In genomic region chr1:206079130-206079529, GRCh38 we compare ENCODE assay signal across 24 cellular contexts.
"Had no signal": no experiment of that assay in that cellular context is flagged by ENCODE, and none has a peak within 500 bp of the region (broad histone marks: within the 10 kb centered on the region; RNA-seq: fewer than 3 reads in every experiment).

No MANE protein-coding gene starts in this region.

- ATAC-seq: activated CD8-positive, alpha-beta T cell treated with anti-CD3 and anti-CD28 coated beads for 36 hours; activated T-cell treated with anti-CD3 and anti-CD28 coated beads, Interleukin-2, amount 50 U/mL, for 4 hours; activated T-helper 17 cell treated with anti-CD3 and anti-CD28 coated beads, Interleukin-2, amount 50 U/mL, for 72 hours; effector memory CD8-positive, alpha-beta T cell; gastrocnemius medialis; natural killer cell; stimulated activated naive B cell treated with anti-CD40 and anti-IgM and Interleukin-4, amounts not matched to agents 10 μg/mL and 1 μg/mL and 100 μg/mL, for 72 hours; upper lobe of right lung; WTC11 had no signal

- DNase-seq: activated CD4-positive, alpha-beta T cell treated with anti-CD3 and anti-CD28 coated beads for 1 hour; activated CD4-positive, alpha-beta T cell treated with anti-CD3 and anti-CD28 coated beads, Interleukin-2, amount 50 U/mL, for 1 hour; activated CD8-positive, alpha-beta T cell treated with anti-CD3 and anti-CD28 coated beads for 36 hours; activated gamma-delta T cell treated with Interleukin-2 at 50 U/mL for 16 hours; activated naive CD4-positive, alpha-beta T cell treated with anti-CD3 and anti-CD28 coated beads, Interleukin-2, amount 50 U/mL, for 16 hours; activated T-cell treated with anti-CD3 and anti-CD28 coated beads, Interleukin-2, amount 50 U/mL, for 4 hours; amniotic stem cell; brain microvascular endothelial cell; cortex of kidney; effector memory CD8-positive, alpha-beta T cell; erythroblast; gastrocnemius medialis; islet precursor cell; left ventricle myocardium inferior; mesendoderm; natural killer cell; occipital lobe; stimulated activated CD4-positive, alpha-beta T cell treated with anti-CD3 and anti-CD28 coated beads, Interleukin-2, amount 100 ng/mL, for 24 hours; stimulated activated naive B cell treated with anti-CD40 and anti-IgM and Interleukin-4, amounts not matched to agents 10 μg/mL and 1 μg/mL and 100 μg/mL, for 72 hours; stomach; tibial artery; upper lobe of right lung had no signal
